In genomic region chr11:118002541-118003019, GRCh38 we compare ENCODE assay signal across 1 cellular context.
TF ChIP-seq lines count a peak whose summit lies in the region.

No MANE protein-coding gene starts in this region.

TF ChIP-seq in HepG2, 621 proteins besides CTCF, POLR2A, EP300 and RAD21 (continued from another document):
- TF ChIP-seq, protein P1, sequence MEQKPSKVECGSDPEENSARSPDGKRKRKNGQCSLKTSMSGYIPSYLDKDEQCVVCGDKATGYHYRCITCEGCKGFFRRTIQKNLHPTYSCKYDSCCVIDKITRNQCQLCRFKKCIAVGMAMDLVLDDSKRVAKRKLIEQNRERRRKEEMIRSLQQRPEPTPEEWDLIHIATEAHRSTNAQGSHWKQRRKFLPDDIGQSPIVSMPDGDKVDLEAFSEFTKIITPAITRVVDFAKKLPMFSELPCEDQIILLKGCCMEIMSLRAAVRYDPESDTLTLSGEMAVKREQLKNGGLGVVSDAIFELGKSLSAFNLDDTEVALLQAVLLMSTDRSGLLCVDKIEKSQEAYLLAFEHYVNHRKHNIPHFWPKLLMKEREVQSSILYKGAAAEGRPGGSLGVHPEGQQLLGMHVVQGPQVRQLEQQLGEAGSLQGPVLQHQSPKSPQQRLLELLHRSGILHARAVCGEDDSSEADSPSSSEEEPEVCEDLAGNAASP (CRISPR knock-in tag; IDR thresholded peaks at IDR 0.05; ENCODE audit: borderline replicate concordance), result no peak
- no peak for TF ChIP-seq GZF1 (CRISPR knock-in tag; IDR thresholded peaks at IDR 0.05)
- no peak for TF ChIP-seq STAG1 (CRISPR knock-in tag; IDR thresholded peaks at IDR 0.05)
- TF ChIP-seq, protein P2, sequence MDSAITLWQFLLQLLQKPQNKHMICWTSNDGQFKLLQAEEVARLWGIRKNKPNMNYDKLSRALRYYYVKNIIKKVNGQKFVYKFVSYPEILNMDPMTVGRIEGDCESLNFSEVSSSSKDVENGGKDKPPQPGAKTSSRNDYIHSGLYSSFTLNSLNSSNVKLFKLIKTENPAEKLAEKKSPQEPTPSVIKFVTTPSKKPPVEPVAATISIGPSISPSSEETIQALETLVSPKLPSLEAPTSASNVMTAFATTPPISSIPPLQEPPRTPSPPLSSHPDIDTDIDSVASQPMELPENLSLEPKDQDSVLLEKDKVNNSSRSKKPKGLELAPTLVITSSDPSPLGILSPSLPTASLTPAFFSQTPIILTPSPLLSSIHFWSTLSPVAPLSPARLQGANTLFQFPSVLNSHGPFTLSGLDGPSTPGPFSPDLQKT (CRISPR knock-in tag; IDR thresholded peaks at IDR 0.05; ENCODE audit: borderline replicate concordance), result no peak
- TF ChIP-seq RBFOX2 (IDR thresholded peaks at IDR 0.05; ENCODE audit: low read depth, low read length), result no peak
- TF ChIP-seq RNF2 (conservative IDR thresholded peaks at IDR 0.05; ENCODE audit: low read depth), result no peak
- TF ChIP-seq ZNF607 (CRISPR knock-in tag; IDR thresholded peaks at IDR 0.05; ENCODE audit: borderline replicate concordance), result no peak
- TF ChIP-seq SP4 (CRISPR knock-in tag; IDR thresholded peaks at IDR 0.05), result no peak
- TF ChIP-seq ZNF780A (CRISPR knock-in tag; IDR thresholded peaks at IDR 0.05), result no peak
- TF ChIP-seq ZNF761 (CRISPR knock-in tag; conservative IDR thresholded peaks at IDR 0.05), result no peak
- no peak for TF ChIP-seq ZNF121 (CRISPR knock-in tag; IDR thresholded peaks at IDR 0.05)
- TF ChIP-seq DNMT3B (CRISPR knock-in tag; conservative IDR thresholded peaks at IDR 0.05), result no peak
